Comparison of ENCODE assay signal across 7 cellular contexts in the genomic region with DNA sequence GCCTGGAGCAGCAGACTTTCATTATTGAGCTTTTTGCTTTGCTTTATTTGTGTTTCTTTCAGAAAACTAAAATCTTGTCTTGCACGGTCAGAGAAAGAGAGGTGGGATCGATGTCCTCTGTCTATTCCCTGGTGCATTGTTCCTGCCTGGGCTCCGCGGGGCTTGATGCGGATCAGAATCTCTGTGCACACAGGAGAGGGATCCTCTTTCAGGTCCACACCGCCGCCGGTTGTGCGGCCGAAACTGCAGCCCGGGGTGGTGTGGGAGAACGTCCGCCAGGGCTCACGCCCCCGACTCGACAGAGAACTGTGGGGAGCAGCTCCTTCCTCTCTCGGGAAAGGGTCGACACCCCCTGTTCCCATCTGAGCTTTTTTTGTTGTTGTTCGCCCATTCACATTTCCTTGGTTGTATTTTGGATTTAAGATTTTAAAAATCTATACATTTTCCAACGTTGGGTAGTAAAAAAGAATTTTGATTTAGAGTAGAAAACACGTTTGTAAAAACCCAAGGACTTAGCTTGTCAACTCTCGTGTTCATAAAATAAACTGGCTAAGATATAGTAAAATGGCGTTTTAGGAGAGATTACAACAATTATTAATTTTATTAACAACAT. TPM values are rescaled to one million over a fixed set of nuclear protein-coding genes. Genes with fewer than 3 reads are reported as not detected.
DNase-seq lines count a peak whose midpoint lies in the region; ATAC-seq and TF ChIP-seq lines count a peak whose summit lies in the region.

No MANE protein-coding gene starts in this region.

- TF ChIP-seq CTCF in glutamatergic neuron (IDR thresholded peaks at IDR 0.05; ENCODE audit: partially characterized antibody, unreplicated experiment): no peak
- TF ChIP-seq CTCF in progenitor cell of endocrine pancreas (IDR thresholded peaks at IDR 0.05; ENCODE audit: unreplicated experiment): no peak

- no peaks in the 10 kb centered on the region for H3K36me3 ChIP-seq in H7 (replicated peaks; ENCODE audit: control insufficient read depth, insufficient read depth, low read length)

- peaks cover 28% of the 10 kb centered on the region for H3K4me1 Mint-ChIP-seq in glutamatergic neuron (ENCODE audit: low read depth, unreplicated experiment)
- H3K4me1 Mint-ChIP-seq in progenitor cell of endocrine pancreas (ENCODE audit: low read depth): peaks cover 35% of the 10 kb centered on the region

- H3K9me3 Mint-ChIP-seq in glutamatergic neuron (ENCODE audit: unreplicated experiment) (peaks cover 2% of the 10 kb centered on the region), progenitor cell of endocrine pancreas (ENCODE audit: low read depth) (no peaks in the 10 kb centered on the region)

- H3K27ac Mint-ChIP-seq in glutamatergic neuron (ENCODE audit: unreplicated experiment): peak overlapping the region; percentile 98
- peak overlapping the region; percentile 95 for H3K27ac Mint-ChIP-seq in progenitor cell of endocrine pancreas

- peaks cover 1% of the 10 kb centered on the region; the same call in 1 of the 2 replicates for H3K27me3 ChIP-seq in H7 (ENCODE audit: control insufficient read depth, insufficient read depth, low read length)

- H3K4me3 Mint-ChIP-seq in glutamatergic neuron (ENCODE audit: unreplicated experiment) (peak overlapping the region; percentile 92), progenitor cell of endocrine pancreas (ENCODE audit: low read depth) (peak overlapping the region; percentile 77)

- H3K36me3 Mint-ChIP-seq in glutamatergic neuron (ENCODE audit: unreplicated experiment) (no peaks in the 10 kb centered on the region), progenitor cell of endocrine pancreas (ENCODE audit: insufficient read depth) (no peaks in the 10 kb centered on the region)

- no peak for ATAC-seq in GM19455 (IDR thresholded peaks at IDR 0.05; ENCODE audit: unreplicated experiment)

- H3K4me3 ChIP-seq in H7 (ENCODE audit: insufficient read depth, low read depth, low read length): peak overlapping the region; percentile 35

- peak; percentile 66 for DNase-seq in H7
- DNase-seq in OCI-M1 (lab: John Stamatoyannopoulos, UW): peak; percentile 55
- peak; percentile 73 for DNase-seq in glutamatergic neuron
- DNase-seq in progenitor cell of endocrine pancreas (ENCODE audit: low spot score, unreplicated experiment): no peak
- DNase-seq in stimulated activated CD4-positive, alpha-beta T cell treated with anti-CD3 and anti-CD28 coated beads, Interleukin-1b, Interleukin-23, amount 100 ng/mL, for 48 hours: no peak
- DNase-seq in globus pallidus (ENCODE audit: low spot score): no peak

- H3K27me3 Mint-ChIP-seq in glutamatergic neuron (ENCODE audit: unreplicated experiment) (peaks cover 5% of the 10 kb centered on the region), progenitor cell of endocrine pancreas (no peaks in the 10 kb centered on the region)

RNA-seq across cellular contexts. Expression of gene ZNF516, which starts 23.6 kb away (rescaled TPM):
- 41.8 and 53.9 TPM in 2 replicates for total RNA-seq in H7 (2014; rRNA removed; shearing (Covaris generic))
- total RNA-seq in glutamatergic neuron (ENCODE audit: unreplicated experiment): 192 TPM
- total RNA-seq in progenitor cell of endocrine pancreas: 106 and 108 TPM in 2 replicates

Comparison
In these comparisons a context has a peak if more than half of its experiments do, and no peak if none do; other contexts are left out.
1. DNase-seq: peak in H7 (single experiment), OCI-M1 (single experiment) and glutamatergic neuron (single experiment); none in progenitor cell of endocrine pancreas (single experiment), stimulated activated CD4-positive, alpha-beta T cell treated with anti-CD3 and anti-CD28 coated beads, Interleukin-1b, Interleukin-23, amount 100 ng/mL, for 48 hours (single experiment) and globus pallidus (single experiment).